In genomic region chr19:38588041-38588440, GRCh38 we compare ENCODE assay signal across 37 cellular contexts. TPM values are rescaled to one million over a fixed set of nuclear protein-coding genes. Genes with fewer than 3 reads are reported as not detected.
"Had no signal": no experiment of that assay in that cellular context is flagged by ENCODE, and none has a peak within 500 bp of the region (broad histone marks: within the 10 kb centered on the region; RNA-seq: fewer than 3 reads in every experiment).

No MANE protein-coding gene starts in this region.

- H3K79me2 ChIP-seq: hepatocyte had no signal

- H3K9me3 ChIP-seq: ascending aorta, gastrocnemius medialis, pancreas, prostate gland, upper lobe of left lung, vagina had no signal

- DNase-seq: activated CD4-positive, alpha-beta T cell treated with anti-CD3 and anti-CD28 coated beads, Interleukin-2, amount 10 ng/mL, durations not matched to agents 24 days and 14 days; activated CD8-positive, alpha-beta memory T cell treated with anti-CD3 and anti-CD28 coated beads, Interleukin-2, amount 50 U/mL, for 4 hours; activated effector memory CD4-positive, alpha-beta T cell treated with Interleukin-2 at 50 U/mL for 16 hours; activated naive CD4-positive, alpha-beta T cell treated with anti-CD3 and anti-CD28 coated beads for 36 hours; activated naive CD8-positive, alpha-beta T cell treated with anti-CD3 and anti-CD28 coated beads, Interleukin-2, amount 10 ng/mL, durations not matched to agents 7 days and 5 days; activated T-cell treated with anti-CD3 and anti-CD28 coated beads, Interleukin-2, amount 50 U/mL, for 4 hours; dorsolateral prefrontal cortex; effector memory CD4-positive, alpha-beta T cell; erythroblast; gastrocnemius medialis; glutamatergic neuron; islet precursor cell; left ventricle myocardium superior; naive B cell; nucleus accumbens; pancreas; retina; stimulated activated CD4-positive, alpha-beta T cell treated with anti-CD3 and anti-CD28 coated beads, Interleukin-12 subunit alpha, Interleukin-12 subunit beta, amount 100 ng/mL, for 4 hours; stimulated activated CD4-positive, alpha-beta T cell treated with anti-CD3 and anti-CD28 coated beads, Interleukin-4, amount 100 ng/mL, for 1 hour; stimulated activated naive CD8-positive, alpha-beta T cell treated with anti-CD3 and anti-CD28 coated beads, Interleukin-15, amount 100 ng/mL, for 72 hours; substantia nigra; upper lobe of left lung had no signal

- H2AFZ ChIP-seq: hepatocyte had no signal

- H3K4me3 Mint-ChIP-seq: activated CD4-positive, alpha-beta T cell treated with anti-CD3 and anti-CD28 coated beads, Interleukin-2, amount 10 ng/mL, durations not matched to agents 24 days and 14 days; activated naive CD4-positive, alpha-beta T cell treated with anti-CD3 and anti-CD28 coated beads for 36 hours; activated naive CD8-positive, alpha-beta T cell treated with anti-CD3 and anti-CD28 coated beads, Interleukin-2, amount 10 ng/mL, durations not matched to agents 7 days and 5 days; activated T-cell treated with anti-CD3 and anti-CD28 coated beads, Interleukin-2, amount 50 U/mL, for 4 hours; brain; mesothelial cell of epicardium; naive B cell; neural crest cell; stimulated activated memory B cell treated with anti-CD40 and anti-IgM and Interleukin-4, amounts not matched to agents 10 μg/mL and 1 μg/mL and 100 μg/mL, for 72 hours; stimulated activated naive CD8-positive, alpha-beta T cell treated with anti-CD3 and anti-CD28 coated beads, Interleukin-15, amount 100 ng/mL, for 72 hours had no signal

- H3K4me1 Mint-ChIP-seq: brain, mesothelial cell of epicardium, neural crest cell had no signal

- H3K4me3 ChIP-seq: ascending aorta, cardiac muscle cell, coronary artery, dorsolateral prefrontal cortex, gastrocnemius medialis, hepatocyte, pancreas, prostate gland, skin epidermis, upper lobe of left lung, vagina had no signal

- H3K4me1 ChIP-seq: ascending aorta, gastrocnemius medialis, pancreas, prostate gland, upper lobe of left lung, vagina had no signal

- H3K36me3 ChIP-seq: ascending aorta, cardiac muscle cell, pancreas, prostate gland, upper lobe of left lung, vagina had no signal

- ATAC-seq: activated CD4-positive, CD25-positive, alpha-beta regulatory T cell treated with anti-CD3 and anti-CD28 coated beads, Interleukin-2, amount 50 U/mL, for 24 hours; activated T-cell treated with anti-CD3 and anti-CD28 coated beads, Interleukin-2, amount 50 U/mL, for 4 hours; gastrocnemius medialis; left ventricle myocardium superior; pancreas; sciatic nerve; stimulated activated memory B cell treated with anti-CD40 and anti-IgM and Interleukin-4, amounts not matched to agents 10 μg/mL and 1 μg/mL and 100 μg/mL, for 72 hours; stimulated activated naive CD8-positive, alpha-beta T cell treated with anti-CD3 and anti-CD28 coated beads, Interleukin-15, amount 100 ng/mL, for 72 hours had no signal

- H3K27ac Mint-ChIP-seq: activated CD4-positive, alpha-beta T cell treated with anti-CD3 and anti-CD28 coated beads, Interleukin-2, amount 10 ng/mL, durations not matched to agents 24 days and 14 days; activated naive CD4-positive, alpha-beta T cell treated with anti-CD3 and anti-CD28 coated beads for 36 hours; activated naive CD8-positive, alpha-beta T cell treated with anti-CD3 and anti-CD28 coated beads, Interleukin-2, amount 10 ng/mL, durations not matched to agents 7 days and 5 days; brain; mesothelial cell of epicardium; stimulated activated memory B cell treated with anti-CD40 and anti-IgM and Interleukin-4, amounts not matched to agents 10 μg/mL and 1 μg/mL and 100 μg/mL, for 72 hours; stimulated activated naive CD8-positive, alpha-beta T cell treated with anti-CD3 and anti-CD28 coated beads, Interleukin-15, amount 100 ng/mL, for 72 hours had no signal

- H3K27me3 ChIP-seq: ascending aorta, cardiac muscle cell, dorsolateral prefrontal cortex, gastrocnemius medialis, hepatocyte, pancreas, upper lobe of left lung, vagina had no signal

- H3K9me3 Mint-ChIP-seq: activated CD4-positive, alpha-beta T cell treated with anti-CD3 and anti-CD28 coated beads, Interleukin-2, amount 10 ng/mL, durations not matched to agents 24 days and 14 days; activated naive CD4-positive, alpha-beta T cell treated with anti-CD3 and anti-CD28 coated beads for 36 hours; activated naive CD8-positive, alpha-beta T cell treated with anti-CD3 and anti-CD28 coated beads, Interleukin-2, amount 10 ng/mL, durations not matched to agents 7 days and 5 days; activated T-cell treated with anti-CD3 and anti-CD28 coated beads, Interleukin-2, amount 50 U/mL, for 4 hours; brain; mesothelial cell of epicardium; naive B cell; neural crest cell; stimulated activated memory B cell treated with anti-CD40 and anti-IgM and Interleukin-4, amounts not matched to agents 10 μg/mL and 1 μg/mL and 100 μg/mL, for 72 hours; stimulated activated naive CD8-positive, alpha-beta T cell treated with anti-CD3 and anti-CD28 coated beads, Interleukin-15, amount 100 ng/mL, for 72 hours had no signal

- H3K4me2 ChIP-seq: hepatocyte had no signal

- H3K27me3 Mint-ChIP-seq: activated CD4-positive, alpha-beta T cell treated with anti-CD3 and anti-CD28 coated beads, Interleukin-2, amount 10 ng/mL, durations not matched to agents 24 days and 14 days; activated naive CD8-positive, alpha-beta T cell treated with anti-CD3 and anti-CD28 coated beads, Interleukin-2, amount 10 ng/mL, durations not matched to agents 7 days and 5 days; brain; naive B cell; stimulated activated memory B cell treated with anti-CD40 and anti-IgM and Interleukin-4, amounts not matched to agents 10 μg/mL and 1 μg/mL and 100 μg/mL, for 72 hours; stimulated activated naive CD8-positive, alpha-beta T cell treated with anti-CD3 and anti-CD28 coated beads, Interleukin-15, amount 100 ng/mL, for 72 hours had no signal

- H3K36me3 Mint-ChIP-seq: mesothelial cell of epicardium had no signal

- H3K27ac ChIP-seq: ascending aorta, cardiac muscle cell, coronary artery, dorsolateral prefrontal cortex, gastrocnemius medialis, hepatocyte, pancreas, prostate gland, skin epidermis, upper lobe of left lung, vagina, VCaP had no signal

RNA-seq across cellular contexts. Expression of gene MAP4K1, which starts 29.7 kb away (rescaled TPM):
- total RNA-seq: lung microvascular endothelial cell had no signal
